In genomic region chr1:3671371-3672180, GRCh38 we compare ENCODE assay signal across 17 cellular contexts. TPM values are rescaled to one million over a fixed set of nuclear protein-coding genes. Genes with fewer than 3 reads are reported as not detected.
DNase-seq lines count a peak whose midpoint lies in the region; ATAC-seq, FAIRE-seq and TF ChIP-seq lines count a peak whose summit lies in the region.
"Had no signal": no experiment of that assay in that cellular context is flagged by ENCODE, and none has a peak within 500 bp of the region (broad histone marks: within the 10 kb centered on the region; RNA-seq: fewer than 3 reads in every experiment).

No MANE protein-coding gene starts in this region.

- TF ChIP-seq CTCF in bronchial epithelial cell (IDR thresholded peaks at IDR 0.05; ENCODE audit: insufficient read depth, low read length, severe bottlenecking) (no peak), D721Med (IDR thresholded peaks at IDR 0.05; ENCODE audit: insufficient read depth, missing control alignments) (no peak)

- H3K27me3 ChIP-seq in bronchial epithelial cell (ENCODE audit: control insufficient read depth, insufficient read depth, low read length), result peaks cover 1% of the 10 kb centered on the region

- in situ Hi-C loops in Caki2 (cut with HindIII; ENCODE audit: low pct_unique_long_range_greater_than_20kb, low sequenced_read_pairs), result no loop called here

- H3K36me3 ChIP-seq in bronchial epithelial cell (ENCODE audit: control insufficient read depth, insufficient read depth, low read length), result no peaks in the 10 kb centered on the region

- no peak for ATAC-seq in GM21723 (IDR thresholded peaks at IDR 0.05; ENCODE audit: unreplicated experiment)
- ATAC-seq: T-cell had no signal

- DNase-seq in Caki2 (ENCODE audit: low read depth) (peak; percentile 69), M059J (ENCODE audit: low read depth) (peak; percentile 47), bronchial epithelial cell (ENCODE audit: low read depth) (peak; percentile 24), myocyte (ENCODE audit: low read depth) (peak; percentile 97), NCI-H82 treated with DMSO at 0.1 percent for 48 hours (lab: John Stamatoyannopoulos, UW; ENCODE audit: unreplicated experiment) (no peak), NCI-H2029 (lab: John Stamatoyannopoulos, UW) (no peak), D721Med (ENCODE audit: insufficient read length, low spot score) (no peak)
- DNase-seq: activated CD4-positive, alpha-beta T cell treated with anti-CD3 and anti-CD28 coated beads, Interleukin-2, amount 10 ng/mL, durations not matched to agents 24 days and 14 days; activated gamma-delta T cell; C1 segment of cervical spinal cord; hippocampal formation; NCI-H1048; stimulated activated CD4-positive, alpha-beta T cell treated with anti-CD3 and anti-CD28 coated beads, Interleukin-4, amount 100 ng/mL, for 4 hours; T-cell had no signal

- no peak overlapping the region for H3K4me3 ChIP-seq in bronchial epithelial cell (ENCODE audit: low read depth, low read length)

- FAIRE-seq in bronchial epithelial cell (lab: Jason Lieb, UNC), result no peak
- no peak for FAIRE-seq in D721Med (lab: Jason Lieb, UNC)
- FAIRE-seq: endothelial cell of umbilical vein had no signal

RNA-seq across cellular contexts. Expression of gene TP73, which starts 19.3 kb away (rescaled TPM):
- 4.4 and 5.1 TPM in 2 replicates for total RNA-seq in Caki2 (2014; rRNA removed; shearing (Covaris generic); ENCODE audit: low replicate concordance)
- total RNA-seq in M059J (2014; rRNA removed; shearing (Covaris generic)), result 0.42 and 0.91 TPM in 2 replicates
- under 0.01 and 0.13 TPM in 2 replicates for total RNA-seq in bronchial epithelial cell
- 1.3 and 2.2 TPM in 2 replicates for total RNA-seq in myocyte
- polyA plus RNA-seq in myocyte (2012), result 0.39 TPM
- total RNA-seq: mesenteric fat pad had no signal

RNA-seq across cellular contexts. Expression of gene WRAP73, which starts 21.7 kb away (rescaled TPM):
- total RNA-seq in Caki2 (2014; rRNA removed; shearing (Covaris generic); ENCODE audit: low replicate concordance), result 41.1 and 41.2 TPM in 2 replicates
- total RNA-seq in M059J (2014; rRNA removed; shearing (Covaris generic)), result 17.3 and 18.8 TPM in 2 replicates
- 21.3 and 22.1 TPM in 2 replicates for total RNA-seq in bronchial epithelial cell
- 25.8 and 29.0 TPM in 2 replicates for total RNA-seq in myocyte
- 22.3 TPM for polyA plus RNA-seq in myocyte (2012)

RNA-seq across cellular contexts. Expression of gene TPRG1L, which starts 46.8 kb away (rescaled TPM):
- total RNA-seq in Caki2 (2014; rRNA removed; shearing (Covaris generic); ENCODE audit: low replicate concordance), result 30.3 and 35.7 TPM in 2 replicates
- 12.8 and 16.0 TPM in 2 replicates for total RNA-seq in M059J (2014; rRNA removed; shearing (Covaris generic))
- total RNA-seq in bronchial epithelial cell, result 31.5 and 33.4 TPM in 2 replicates
- 19.7 and 23.2 TPM in 2 replicates for total RNA-seq in myocyte
- polyA plus RNA-seq in myocyte (2012), result 78.4 TPM

Comparison
In these comparisons a context has a peak if more than half of its experiments do, and no peak if none do; other contexts are left out.
1. DNase-seq: peak in Caki2 (single experiment), M059J (single experiment), bronchial epithelial cell (single experiment) and myocyte (single experiment); none in NCI-H82 treated with DMSO at 0.1 percent for 48 hours (single experiment), NCI-H2029 (single experiment) and D721Med (single experiment).